In genomic region chr5:60463179-60463868, GRCh38 we compare ENCODE assay signal across 1 cellular context.
TF ChIP-seq lines count a peak whose summit lies in the region.

No MANE protein-coding gene starts in this region.

TF ChIP-seq in A549, 52 proteins besides CTCF, POLR2A, EP300 and RAD21 (continued from another document):
- TF ChIP-seq FOSL2 (IDR thresholded peaks at IDR 0.05) (peak; percentile 31; the same call in 1 of the 2 replicates), FOSL2 (CRISPR knock-in tag; IDR thresholded peaks at IDR 0.05) (peak; percentile 69), GATA3 (IDR thresholded peaks at IDR 0.05; ENCODE audit: borderline replicate concordance) (peak; percentile 100), SMC3 (IDR thresholded peaks at IDR 0.05) (peak; percentile 50; the same call in 2 of the 3 replicates), BCL3 (IDR thresholded peaks at IDR 0.05) (peak; percentile 87; the same call in 2 of the 3 replicates), JUNB (IDR thresholded peaks at IDR 0.05) (peak; percentile 59; the same call in 1 of the 2 replicates), ZSCAN20 (CRISPR knock-in tag; IDR thresholded peaks at IDR 0.05) (no peak)
